ENCODE assay signal across 15 cellular contexts in genomic region chr7:69962856-69963149, GRCh38.
DNase-seq lines count a peak whose midpoint lies in the region; ATAC-seq and TF ChIP-seq lines count a peak whose summit lies in the region.
"Had no signal": no experiment of that assay in that cellular context is flagged by ENCODE, and none has a peak within 500 bp of the region (broad histone marks: within the 10 kb centered on the region; RNA-seq: fewer than 3 reads in every experiment).

No MANE protein-coding gene starts in this region.

- TF ChIP-seq CTCF in brain (conservative IDR thresholded peaks at IDR 0.05) (no peak), parathyroid adenoma (IDR thresholded peaks at IDR 0.05) (no peak)

- no peaks in the 10 kb centered on the region for H3K79me2 ChIP-seq in parathyroid adenoma

- DNase-seq in NCI-H2081 treated with DMSO at 0.1 percent for 48 hours (lab: John Stamatoyannopoulos, UW) (no peak), ureter (ENCODE audit: low spot score) (no peak), NK-92 (lab: John Stamatoyannopoulos, UW; ENCODE audit: unreplicated experiment) (no peak)
- no peak for DNase-seq in activated CD8-positive, alpha-beta memory T cell treated with anti-CD3 and anti-CD28 coated beads, Interleukin-2, amount 50 U/mL, for 4 hours
- DNase-seq: activated CD8-positive, alpha-beta T cell treated with anti-CD3 and anti-CD28 coated beads for 36 hours; activated naive CD4-positive, alpha-beta T cell treated with anti-CD3 and anti-CD28 coated beads, Interleukin-2, amount 50 U/mL, for 16 hours; NK-92 treated with Interleukin-12 subunit alpha and Interleukin-12 subunit beta, amount 100 ng/mL, for 24 hours; stimulated activated CD4-positive, alpha-beta T cell treated with anti-CD3 and anti-CD28 coated beads, Interleukin-1b, Interleukin-23, amount 100 ng/mL, for 48 hours; stimulated activated naive CD8-positive, alpha-beta T cell treated with anti-CD3 and anti-CD28 coated beads, Interleukin-15, amount 100 ng/mL, for 72 hours; T-cell had no signal

- no peak overlapping the region for H2AFZ ChIP-seq in parathyroid adenoma

- H3K27me3 ChIP-seq in parathyroid adenoma (ENCODE audit: control insufficient read depth, insufficient read depth, low read length) = no peaks in the 10 kb centered on the region

- H3K27ac ChIP-seq in parathyroid adenoma = peak overlapping the region; percentile 12

- no peaks in the 10 kb centered on the region for H3K9me3 ChIP-seq in parathyroid adenoma (ENCODE audit: control insufficient read depth, low read length)

- H3K4me1 ChIP-seq in parathyroid adenoma = peaks cover 25% of the 10 kb centered on the region

- H3K4me3 Mint-ChIP-seq in brain = peak overlapping the region in 4 of 5 experiments; percentile 44 to 77 (median 55)
- H3K4me3 Mint-ChIP-seq: activated CD8-positive, alpha-beta T cell treated with anti-CD3 and anti-CD28 coated beads for 36 hours; dendritic cell treated with granulocyte-macrophage colony-stimulating factor and Interleukin-4, amounts not matched to agents 40 ng/mL and 50 ng/mL, for 4 days; stimulated activated naive CD8-positive, alpha-beta T cell treated with anti-CD3 and anti-CD28 coated beads, Interleukin-15, amount 100 ng/mL, for 72 hours had no signal

- H3K36me3 Mint-ChIP-seq in brain = no peaks in the 10 kb centered on the region
- H3K36me3 Mint-ChIP-seq: T-cell had no signal

- H3K27ac Mint-ChIP-seq in brain = peak overlapping the region; percentile 12 to 89 (median 73)
- H3K27ac Mint-ChIP-seq: activated CD8-positive, alpha-beta T cell treated with anti-CD3 and anti-CD28 coated beads for 36 hours; dendritic cell treated with granulocyte-macrophage colony-stimulating factor and Interleukin-4, amounts not matched to agents 40 ng/mL and 50 ng/mL, for 4 days; stimulated activated naive CD8-positive, alpha-beta T cell treated with anti-CD3 and anti-CD28 coated beads, Interleukin-15, amount 100 ng/mL, for 72 hours had no signal

- no peaks in the 10 kb centered on the region for H3K9me3 Mint-ChIP-seq in brain
- H3K9me3 Mint-ChIP-seq: activated CD8-positive, alpha-beta T cell treated with anti-CD3 and anti-CD28 coated beads for 36 hours; dendritic cell treated with granulocyte-macrophage colony-stimulating factor and Interleukin-4, amounts not matched to agents 40 ng/mL and 50 ng/mL, for 4 days; stimulated activated naive CD8-positive, alpha-beta T cell treated with anti-CD3 and anti-CD28 coated beads, Interleukin-15, amount 100 ng/mL, for 72 hours; T-cell had no signal

- peak overlapping the region; percentile 43 for H3K4me2 ChIP-seq in parathyroid adenoma (ENCODE audit: low read length)

- peak overlapping the region; percentile 24 for H3K4me3 ChIP-seq in parathyroid adenoma (ENCODE audit: low read depth, low read length)

- H3K9ac ChIP-seq in parathyroid adenoma = no peak overlapping the region

- H3K4me1 Mint-ChIP-seq in brain = peaks cover 72% of the 10 kb centered on the region

- ATAC-seq in GM18870 (IDR thresholded peaks at IDR 0.05; ENCODE audit: unreplicated experiment) (peak; percentile 53), HG03432 (IDR thresholded peaks at IDR 0.05; ENCODE audit: unreplicated experiment) (peak; percentile 68)
- ATAC-seq: activated CD8-positive, alpha-beta T cell treated with anti-CD3 and anti-CD28 coated beads for 36 hours; stimulated activated naive CD8-positive, alpha-beta T cell treated with anti-CD3 and anti-CD28 coated beads, Interleukin-15, amount 100 ng/mL, for 72 hours had no signal

- no peaks in the 10 kb centered on the region for H3K27me3 Mint-ChIP-seq in brain
- H3K27me3 Mint-ChIP-seq: dendritic cell treated with granulocyte-macrophage colony-stimulating factor and Interleukin-4, amounts not matched to agents 40 ng/mL and 50 ng/mL, for 4 days had no signal

- no peaks in the 10 kb centered on the region for H3K36me3 ChIP-seq in parathyroid adenoma (ENCODE audit: control insufficient read depth, insufficient read depth, low read length)
